ENCODE assay signal across 8 cellular contexts in the genomic region with DNA sequence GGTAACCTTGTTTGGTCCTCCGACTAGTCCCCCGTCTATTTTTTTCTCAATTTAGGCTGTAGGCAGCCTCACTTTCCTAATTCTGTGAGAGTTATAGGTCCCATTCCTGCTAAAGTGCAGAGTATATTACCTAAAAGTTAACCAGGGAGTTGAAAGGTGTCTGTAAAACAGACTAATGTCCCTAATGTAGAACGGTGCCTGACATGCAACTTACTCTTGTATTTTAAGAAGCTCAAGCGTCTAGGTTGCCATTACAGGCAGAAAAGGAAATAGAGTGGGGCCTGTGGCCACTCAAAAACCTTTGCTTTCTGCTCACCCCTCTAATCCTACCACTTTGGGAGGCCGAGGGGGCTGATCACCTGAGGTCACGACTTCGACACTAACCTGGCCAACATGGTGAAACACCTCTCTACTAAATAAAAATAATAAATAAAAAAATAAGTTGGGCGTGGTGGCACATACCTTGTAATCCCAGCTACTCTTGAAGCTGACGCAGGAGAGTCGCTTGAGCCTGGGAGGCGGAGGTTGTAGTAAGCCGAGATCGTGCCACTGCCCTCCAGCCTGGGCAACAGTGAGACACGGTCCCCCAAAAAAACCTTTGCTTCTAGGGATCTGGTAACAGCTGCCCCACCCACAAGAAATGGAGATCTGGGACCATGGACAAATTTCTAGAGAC. TPM values are rescaled to one million over a fixed set of nuclear protein-coding genes. Genes with fewer than 3 reads are reported as not detected.
DNase-seq lines count a peak whose midpoint lies in the region; ATAC-seq, FAIRE-seq and TF ChIP-seq lines count a peak whose summit lies in the region.

No MANE protein-coding gene starts in this region.

- H3K4me2 ChIP-seq in Karpas-422 (ENCODE audit: low read depth, low read length, poor library complexity, severe bottlenecking), result peak overlapping the region; percentile 76

- peaks cover 32% of the 10 kb centered on the region for H3K4me1 ChIP-seq in Karpas-422 (ENCODE audit: low read length)
- H3K4me1 ChIP-seq in rectal smooth muscle tissue (ENCODE audit: control insufficient read depth, insufficient read depth, low read length), result peaks cover 10% of the 10 kb centered on the region

- POLR2A ChIA-PET in activated B cell treated with CpG ODN at 0.5 μM for 24 hours (lab: Charles Lee), result interaction anchor here (0.9 to 6.8 kb wide), 48 partner anchors 10 to 1769 kb away, joined by 3 to 1682 read pairs (median 28); a partner anchor contains a TSS

- H3K9ac ChIP-seq in Karpas-422 (ENCODE audit: low read length) (peak overlapping the region; percentile 67), rectal smooth muscle tissue (ENCODE audit: low read length) (peak overlapping the region; percentile 99)

- H3K4me3 ChIP-seq in Karpas-422 (ENCODE audit: low read length) (peak overlapping the region; percentile 61), fibroblast of pulmonary artery (replicated peaks; ENCODE audit: low read depth, low read length) (peak overlapping the region; percentile 100), rectal smooth muscle tissue (ENCODE audit: low read length) (peak overlapping the region; percentile 99)

- peak overlapping the region; percentile 99 for H3K27ac Mint-ChIP-seq in activated B cell treated with CpG ODN at 0.5 μM for 24 hours

- H3K4me3 Mint-ChIP-seq in activated B cell treated with CpG ODN at 0.5 μM for 24 hours, result peak overlapping the region; percentile 94

- CTCF ChIA-PET in activated B cell treated with CpG ODN at 0.5 μM for 24 hours (lab: Charles Lee), result interaction anchor here (1.0 to 4.9 kb wide), 3 partner anchors 11 to 74 kb away, joined by 5 to 31 read pairs (median 5); a partner anchor contains a TSS

- no peak for FAIRE-seq in HTR-8/SVneo (lab: Jason Lieb, UNC)

- no peaks in the 10 kb centered on the region for H3K9me3 ChIP-seq in Karpas-422 (ENCODE audit: low read length)

- peaks cover 62% of the 10 kb centered on the region for H3K36me3 Mint-ChIP-seq in activated B cell treated with CpG ODN at 0.5 μM for 24 hours (ENCODE audit: low read depth)

- H2AFZ ChIP-seq in Karpas-422 (ENCODE audit: low read length), result peak overlapping the region; percentile 69; the same call in 1 of the 2 replicates

- intact Hi-C loops in activated B cell treated with CpG ODN at 0.5 μM for 24 hours (cut with micrococcal nuclease), result loop anchor here (2.0 kb wide), 1 partner anchor 1014 kb away; a partner anchor contains a TSS

- H3K27me3 Mint-ChIP-seq in activated B cell treated with CpG ODN at 0.5 μM for 24 hours, result no peaks in the 10 kb centered on the region

- H3K36me3 ChIP-seq in Karpas-422 (ENCODE audit: insufficient read depth, low read length), result no peaks in the 10 kb centered on the region
- H3K36me3 ChIP-seq in rectal smooth muscle tissue (ENCODE audit: control insufficient read depth, insufficient read depth, low read length), result peaks cover 8% of the 10 kb centered on the region

- ATAC-seq in activated B cell treated with CpG ODN at 0.5 μM for 24 hours (ENCODE audit: low read depth) (no peak), left lobe of liver (no peak), HG03135 (IDR thresholded peaks at IDR 0.05; ENCODE audit: unreplicated experiment) (no peak)

- DNase-seq in DMS 273 (lab: John Stamatoyannopoulos, UW; ENCODE audit: unreplicated experiment), result peak; percentile 68
- DNase-seq in Karpas-422, result no peak
- DNase-seq in activated B cell treated with CpG ODN at 0.5 μM for 24 hours, result no peak
- DNase-seq in fibroblast of pulmonary artery (ENCODE audit: low read depth), result no peak
- DNase-seq in HTR-8/SVneo (ENCODE audit: insufficient read length, low spot score), result no peak
- DNase-seq in left lobe of liver (ENCODE audit: low spot score), result no peak

- H3K79me2 ChIP-seq in Karpas-422 (ENCODE audit: low read length), result no peaks in the 10 kb centered on the region

- H4K20me1 ChIP-seq in Karpas-422 (ENCODE audit: insufficient read depth, low read depth, low read length), result no peaks in the 10 kb centered on the region

- no peaks in the 10 kb centered on the region; the same call in 1 of the 2 replicates for H3K27me3 ChIP-seq in Karpas-422 (ENCODE audit: low read length)
- H3K27me3 ChIP-seq in rectal smooth muscle tissue (ENCODE audit: control insufficient read depth, insufficient read depth, low read length), result no peaks in the 10 kb centered on the region

- no peak for TF ChIP-seq CTCF in activated B cell treated with CpG ODN at 0.5 μM for 24 hours (IDR thresholded peaks at IDR 0.05)
- TF ChIP-seq CTCF in fibroblast of pulmonary artery (IDR thresholded peaks at IDR 0.05; ENCODE audit: low read length, missing control alignments), result no peak

- H3K4me1 Mint-ChIP-seq in activated B cell treated with CpG ODN at 0.5 μM for 24 hours, result peaks cover 47% of the 10 kb centered on the region

- H3K27ac ChIP-seq in Karpas-422 (ENCODE audit: low read length) (no peak overlapping the region), rectal smooth muscle tissue (ENCODE audit: low read depth, low read length) (peak overlapping the region; percentile 99)

- no peaks in the 10 kb centered on the region for H3K9me2 ChIP-seq in Karpas-422 (replicated peaks; ENCODE audit: insufficient read depth, low read length)

- peaks cover 3% of the 10 kb centered on the region for H3K9me3 Mint-ChIP-seq in activated B cell treated with CpG ODN at 0.5 μM for 24 hours

RNA-seq across cellular contexts. Expression of a gene that starts 37.9 kb away (rescaled TPM):
- total RNA-seq in Karpas-422 (2014; rRNA removed; shearing (Covaris generic); ENCODE audit: low replicate concordance), result 0.04 and 0.19 TPM in 2 replicates
- 0.98 and 1.1 TPM in 2 replicates for total RNA-seq in activated B cell treated with CpG ODN at 0.5 μM for 24 hours
- 14.1 TPM for total RNA-seq in left lobe of liver
